ENCODE assay signal across 30 cellular contexts in genomic region chr12:10070380-10070779, GRCh38. TPM values are rescaled to one million over a fixed set of nuclear protein-coding genes. Genes with fewer than 3 reads are reported as not detected.
DNase-seq lines count a peak whose midpoint lies in the region; ATAC-seq, FAIRE-seq and TF ChIP-seq lines count a peak whose summit lies in the region.
"Had no signal": no experiment of that assay in that cellular context is flagged by ENCODE, and none has a peak within 500 bp of the region (broad histone marks: within the 10 kb centered on the region; RNA-seq: fewer than 3 reads in every experiment).

No MANE protein-coding gene starts in this region.

- H3K36me3 ChIP-seq in MM.1S (replicated peaks; ENCODE audit: insufficient read depth, low read length), result no peaks in the 10 kb centered on the region
- H3K36me3 ChIP-seq in spleen, result peaks cover 0 to 18% (median 0%) of the 10 kb centered on the region in 6 donors
- no peaks in the 10 kb centered on the region for H3K36me3 ChIP-seq in stomach
- H3K36me3 ChIP-seq: BLaER1, Peyer's patch had no signal

- DNase-seq in GM19239 (ENCODE audit: insufficient read length, low spot score), result no peak
- peak; percentile 52 for DNase-seq in MM.1S
- DNase-seq in endothelial cell (ENCODE audit: low spot score), result no peak
- no peak for DNase-seq in spleen
- DNase-seq in stimulated activated effector memory CD8-positive, alpha-beta T cell treated with anti-CD3 and anti-CD28 coated beads, Interleukin-12 subunit alpha, Interleukin-12 subunit beta, amount 100 ng/mL, for 72 hours (ENCODE audit: low spot score in 2 of 2), result no peak
- DNase-seq in stomach, result no peak
- no peak for DNase-seq in substantia nigra (lab: John Stamatoyannopoulos, UW)
- DNase-seq: CD4-positive, alpha-beta memory T cell; COR-L47; DMS 273 treated with DMSO at 0.1 percent for 48 hours; DMS79 treated with DMSO at 0.1 percent for 48 hours; GF-D8; H9; Karpas-422; NCI-H1092 treated with DMSO at 0.1 percent for 48 hours; NCI-H1436; NCI-H187; NCI-H2171 treated with DMSO at 0.1 percent for 48 hours; NCI-H345; NCI-H524; NCI-H748 treated with DMSO at 0.1 percent for 48 hours; OCI-M1; Peyer's patch; SIG-M5 had no signal

- peak overlapping the region; percentile 71 for H3K4me3 Mint-ChIP-seq in endothelial cell (ENCODE audit: unreplicated experiment)
- no peak overlapping the region for H3K4me3 Mint-ChIP-seq in stimulated activated effector memory CD8-positive, alpha-beta T cell treated with anti-CD3 and anti-CD28 coated beads, Interleukin-12 subunit alpha, Interleukin-12 subunit beta, amount 100 ng/mL, for 72 hours
- H3K4me3 Mint-ChIP-seq: CD4-positive, alpha-beta memory T cell; GM23338; H9 had no signal

- H3K4me1 ChIP-seq in MM.1S (ENCODE audit: low read length) (peaks cover 40% of the 10 kb centered on the region), spleen (peaks cover 8 to 40% (median 26%) of the 10 kb centered on the region in 6 donors), stomach (peaks cover 0 to 4% (median 0%) of the 10 kb centered on the region in 4 donors)
- H3K4me1 ChIP-seq: Peyer's patch had no signal

- peak; percentile 51 for FAIRE-seq in GM19239 (lab: Jason Lieb, UNC)
- FAIRE-seq: A204.1 had no signal

- H3K9ac ChIP-seq in MM.1S (ENCODE audit: low read length), result no peak overlapping the region
- H3K9ac ChIP-seq: BLaER1 had no signal

- H3K27ac ChIP-seq in MM.1S (ENCODE audit: low read length) (peak overlapping the region; percentile 22; the same call in 1 of the 2 replicates), spleen (peak overlapping the region in 5 of 8 donors; percentile 85 to 89 (median 87)), stomach (no peak overlapping the region), substantia nigra (ENCODE audit: low read depth, low read length, poor library complexity, severe bottlenecking) (no peak overlapping the region)
- H3K27ac ChIP-seq: BLaER1, Peyer's patch had no signal

- TF ChIP-seq EP300 in stomach (IDR thresholded peaks at IDR 0.05), result no peak

- TF ChIP-seq CTCF in MM.1S (IDR thresholded peaks at IDR 0.05; ENCODE audit: low read length) (no peak), endothelial cell (IDR thresholded peaks at IDR 0.05; ENCODE audit: unreplicated experiment) (no peak), spleen (IDR thresholded peaks at IDR 0.05 in 8 of 11, conservative IDR thresholded peaks at IDR 0.05 in 3 of 11) (no peak), stomach (IDR thresholded peaks at IDR 0.05) (no peak)

- no peaks in the 10 kb centered on the region for H3K9me3 Mint-ChIP-seq in endothelial cell (ENCODE audit: unreplicated experiment)
- H3K9me3 Mint-ChIP-seq in stimulated activated effector memory CD8-positive, alpha-beta T cell treated with anti-CD3 and anti-CD28 coated beads, Interleukin-12 subunit alpha, Interleukin-12 subunit beta, amount 100 ng/mL, for 72 hours, result no peaks in the 10 kb centered on the region
- H3K9me3 Mint-ChIP-seq: CD4-positive, alpha-beta memory T cell; GM23338; H9 had no signal

- intact Hi-C loops in spleen (cut with DNase I; ENCODE audit: low total_unique reads) (no loop called here), stomach (cut with DNase I; ENCODE audit: low total_unique reads) (no loop called here)

- peaks cover 41% of the 10 kb centered on the region for H3K36me3 Mint-ChIP-seq in endothelial cell (ENCODE audit: low read depth, unreplicated experiment)
- no peaks in the 10 kb centered on the region for H3K36me3 Mint-ChIP-seq in stimulated activated effector memory CD8-positive, alpha-beta T cell treated with anti-CD3 and anti-CD28 coated beads, Interleukin-12 subunit alpha, Interleukin-12 subunit beta, amount 100 ng/mL, for 72 hours
- H3K36me3 Mint-ChIP-seq: CD4-positive, alpha-beta memory T cell had no signal

- TF ChIP-seq POLR2A in spleen (IDR thresholded peaks at IDR 0.05), result no peak
- TF ChIP-seq POLR2A in stomach (IDR thresholded peaks at IDR 0.05), result no peak

- peak overlapping the region; percentile 99 for H3K27ac Mint-ChIP-seq in endothelial cell (ENCODE audit: unreplicated experiment)
- no peak overlapping the region for H3K27ac Mint-ChIP-seq in stimulated activated effector memory CD8-positive, alpha-beta T cell treated with anti-CD3 and anti-CD28 coated beads, Interleukin-12 subunit alpha, Interleukin-12 subunit beta, amount 100 ng/mL, for 72 hours
- H3K27ac Mint-ChIP-seq: CD4-positive, alpha-beta memory T cell; GM23338; H9 had no signal

- H4K20me1 ChIP-seq in MM.1S (ENCODE audit: insufficient read depth, low read length), result no peaks in the 10 kb centered on the region
- H4K20me1 ChIP-seq: BLaER1 had no signal

- H3K4me1 Mint-ChIP-seq in endothelial cell (ENCODE audit: unreplicated experiment), result peaks cover 69% of the 10 kb centered on the region
- H3K4me1 Mint-ChIP-seq in stimulated activated effector memory CD8-positive, alpha-beta T cell treated with anti-CD3 and anti-CD28 coated beads, Interleukin-12 subunit alpha, Interleukin-12 subunit beta, amount 100 ng/mL, for 72 hours, result no peaks in the 10 kb centered on the region
- H3K4me1 Mint-ChIP-seq: CD4-positive, alpha-beta memory T cell had no signal

- no peak for ATAC-seq in stimulated activated effector memory CD8-positive, alpha-beta T cell treated with anti-CD3 and anti-CD28 coated beads, Interleukin-12 subunit alpha, Interleukin-12 subunit beta, amount 100 ng/mL, for 72 hours
- ATAC-seq: GM23338 had no signal

- peak overlapping the region; percentile 59 for H3K4me2 ChIP-seq in MM.1S (ENCODE audit: low read depth, low read length)
- H3K4me2 ChIP-seq: BLaER1, GM23338 had no signal

- WGBS in spleen, 5 donors, result 77 to 90% (median 87%) methylated on average over 4 of the region's 4 CpGs
- 89 to 94% (median 91%) methylated on average over 4 of the region's 4 CpGs for WGBS in stomach, 5 donors

- H3K9me3 ChIP-seq in MM.1S (replicated peaks; ENCODE audit: insufficient read depth, low read length), result no peaks in the 10 kb centered on the region
- no peaks in the 10 kb centered on the region for H3K9me3 ChIP-seq in spleen
- no peaks in the 10 kb centered on the region for H3K9me3 ChIP-seq in stomach
- H3K9me3 ChIP-seq: BLaER1, Peyer's patch had no signal

- no peaks in the 10 kb centered on the region for H3K9me2 ChIP-seq in MM.1S (replicated peaks; ENCODE audit: insufficient read depth, low read length)

- H3F3A ChIP-seq in MM.1S (ENCODE audit: insufficient read depth, low read length), result peaks cover under 1% of the 10 kb centered on the region; the same call in 1 of the 2 replicates

- H3K27me3 ChIP-seq in MM.1S (replicated peaks; ENCODE audit: insufficient read depth, low read length) (no peaks in the 10 kb centered on the region), spleen (replicated peaks in 1 of 7) (no peaks in the 10 kb centered on the region), stomach (no peaks in the 10 kb centered on the region)
- H3K27me3 ChIP-seq: BLaER1, Peyer's patch had no signal

- no peaks in the 10 kb centered on the region for H3K79me2 ChIP-seq in MM.1S (ENCODE audit: low read length)

- peak overlapping the region; percentile 19 for H3K4me3 ChIP-seq in MM.1S (ENCODE audit: low read length)
- H3K4me3 ChIP-seq in spleen, result peak overlapping the region in 1 of 8 donors; percentile 55
- H3K4me3 ChIP-seq in stomach, result no peak overlapping the region
- H3K4me3 ChIP-seq: BLaER1, GM23338, Peyer's patch had no signal

- peaks cover 2% of the 10 kb centered on the region for H3K27me3 Mint-ChIP-seq in endothelial cell (ENCODE audit: unreplicated experiment)

- no peak overlapping the region for H2AFZ ChIP-seq in MM.1S (ENCODE audit: low read length)
- H2AFZ ChIP-seq: GM23338 had no signal

RNA-seq across cellular contexts. Expression of gene CLEC1A, which starts 28.4 kb away (rescaled TPM):
- total RNA-seq in endothelial cell (ENCODE audit: unreplicated experiment) (29.3 TPM), spleen (10 to 100 TPM in 1 of 7 donors, 1 to 10 TPM in 6; 6.0 to 12.4 (median 7.7) TPM), stomach (1 to 10 TPM in 1 of 5 donors, under 1 TPM in 2, not detected in 2; 0.58 to 4.6 (median 0.87) TPM)
- polyA plus RNA-seq in spleen (1 to 10 TPM; 1.5 to 4.2 (median 2.4) TPM), stomach (1 to 10 TPM in 2 of 3 donors, under 1 TPM in 1; 0.46 to 3.4 (median 1.1) TPM)
- total RNA-seq: CD4-positive, alpha-beta memory T cell; H9; HT-29; T-helper 1 cell treated with Interleukin-12 subunit alpha and Interleukin-12 subunit beta and Interleukin-4 antibody, amounts not matched to agents 30 ng/mL and 1 ng/mL, for 36 hours had no signal
- polyA plus RNA-seq: AG04450; CD4-positive, alpha-beta memory T cell; GM23338 had no signal

RNA-seq across cellular contexts. Expression of gene CLEC9A, which starts 39.9 kb away (rescaled TPM):
- not detected for total RNA-seq in endothelial cell (ENCODE audit: unreplicated experiment)
- 1 to 10 TPM in 4 of 7 donors, under 1 TPM in 3; 0.28 to 3.7 (median 1.3) TPM for total RNA-seq in spleen
- 1 to 10 TPM in 1 of 3 donors, under 1 TPM in 1, not detected in 1; 0.43 to 1.1 TPM for polyA plus RNA-seq in spleen
- total RNA-seq in stomach, result 1 to 10 TPM in 1 of 5 donors, not detected in 4; 2.6 TPM
- polyA plus RNA-seq in stomach, result under 1 TPM in 1 of 3 donors, not detected in 2; 0.20 TPM
- total RNA-seq: CD4-positive, alpha-beta memory T cell; GM23338; H9; HT-29; T-helper 1 cell treated with Interleukin-12 subunit alpha and Interleukin-12 subunit beta and Interleukin-4 antibody, amounts not matched to agents 30 ng/mL and 1 ng/mL, for 36 hours had no signal
- polyA plus RNA-seq: AG04450; CD4-positive, alpha-beta memory T cell; GM23338 had no signal

RNA-seq across cellular contexts. Expression of gene CLEC7A, which starts 59.6 kb away (rescaled TPM):
- not detected for total RNA-seq in endothelial cell (ENCODE audit: unreplicated experiment)
- 100 to 1,000 TPM in 1 of 7 donors, 10 to 100 TPM in 6; 37.4 to 111 (median 51.8) TPM for total RNA-seq in spleen
- polyA plus RNA-seq in spleen, result 10 to 100 TPM in 2 of 3 donors, 1 to 10 TPM in 1; 7.7 to 20.4 (median 11.7) TPM
- 10 to 100 TPM in 2 of 5 donors, 1 to 10 TPM in 1, under 1 TPM in 1, not detected in 1; 0.87 to 20.1 (median 12.5) TPM for total RNA-seq in stomach
- polyA plus RNA-seq in stomach, result 1 to 10 TPM; 1.9 to 4.2 (median 2.1) TPM
- total RNA-seq: GM23338, H9, HT-29 had no signal
- polyA plus RNA-seq: AG04450 had no signal

RNA-seq across cellular contexts. Expression of gene CLEC12B, which starts 60.0 kb away (rescaled TPM):
- not detected for total RNA-seq in endothelial cell (ENCODE audit: unreplicated experiment)
- 10 to 100 TPM in 1 of 7 donors, 1 to 10 TPM in 6; 1.1 to 11.0 (median 1.6) TPM for total RNA-seq in spleen
- polyA plus RNA-seq in spleen, result 1 to 10 TPM in 1 of 3 donors, under 1 TPM in 2; 0.20 to 1.9 (median 0.22) TPM
- under 1 TPM in 1 of 5 donors, not detected in 4; 0.37 TPM for total RNA-seq in stomach
- polyA plus RNA-seq in stomach, result not detected
- total RNA-seq: CD4-positive, alpha-beta memory T cell; GM23338; H9; HT-29; Peyer's patch had no signal
- polyA plus RNA-seq: CD4-positive, alpha-beta memory T cell; GM23338 had no signal

Comparison
In these comparisons a context has a peak if more than half of its experiments do, and no peak if none do; other contexts are left out.
1. H3K27ac ChIP-seq: peak in MM.1S (single experiment) and spleen (5 of 8); none in stomach (0 of 5) and substantia nigra (single experiment).